ENCODE assay signal across 8 cellular contexts in genomic region chr10:94363251-94363565, GRCh38. TPM values are rescaled to one million over a fixed set of nuclear protein-coding genes. Genes with fewer than 3 reads are reported as not detected.
A peak's percentile ranks its signal among the peaks of the same experiment; 100 is the strongest.
DNase-seq lines count a peak whose midpoint lies in the region; ATAC-seq and TF ChIP-seq lines count a peak whose summit lies in the region.

No MANE protein-coding gene starts in this region.

- intact Hi-C loops in mucosa of descending colon (cut with DNase I, micrococcal nuclease), result no loop called here

- peak overlapping the region; percentile 90 for H3K4me3 ChIP-seq in brain microvascular endothelial cell (ENCODE audit: low read depth, low read length)
- peak overlapping the region; percentile 29 for H3K4me3 ChIP-seq in mucosa of descending colon

- DNase-seq in brain microvascular endothelial cell (no peak), mucosa of descending colon (no peak), NOMO-1 treated with dmso at 0.1 percent for 144 hours (lab: John Stamatoyannopoulos, UW; ENCODE audit: unreplicated experiment) (no peak), HUDEP-2 (lab: John Stamatoyannopoulos, UW; ENCODE audit: unreplicated experiment in 76 of 76) (no peak)

- H3K4me1 ChIP-seq in mucosa of descending colon (ENCODE audit: low read depth), result peaks cover 9% of the 10 kb centered on the region

- H3K36me3 ChIP-seq in brain microvascular endothelial cell (replicated peaks), result no peaks in the 10 kb centered on the region
- no peaks in the 10 kb centered on the region for H3K36me3 ChIP-seq in mucosa of descending colon (ENCODE audit: low read depth)

- TF ChIP-seq CTCF in brain microvascular endothelial cell (IDR thresholded peaks at IDR 0.05; ENCODE audit: low read depth, low read length, missing control alignments) (no peak), mucosa of descending colon (IDR thresholded peaks at IDR 0.05) (no peak)

- H3K27ac ChIP-seq in brain microvascular endothelial cell, result peak overlapping the region; percentile 67

- ATAC-seq in GM19043 (IDR thresholded peaks at IDR 0.05; ENCODE audit: low read depth, unreplicated experiment) (peak; percentile 16), HG03342 (IDR thresholded peaks at IDR 0.05; ENCODE audit: unreplicated experiment) (peak; percentile 4), mucosa of descending colon (peak; percentile 40), GM19463 (IDR thresholded peaks at IDR 0.05; ENCODE audit: unreplicated experiment) (no peak), HG03196 (IDR thresholded peaks at IDR 0.05; ENCODE audit: unreplicated experiment) (no peak)

- in situ Hi-C loops in brain microvascular endothelial cell (cut with HindIII; ENCODE audit: low pct_ligation_motif_present, low sequenced_read_pairs), result no loop called here

- H3K9me3 ChIP-seq in mucosa of descending colon, result no peaks in the 10 kb centered on the region

- no peaks in the 10 kb centered on the region for H3K27me3 ChIP-seq in brain microvascular endothelial cell (replicated peaks)

RNA-seq across cellular contexts. Expression of gene NOC3L, which starts 0.5 kb away (rescaled TPM):
- total RNA-seq in mucosa of descending colon, result 10 to 100 TPM in 2 of 3 donors, 1 to 10 TPM in 1; 7.4 to 11.9 (median 10.2) TPM

RNA-seq across cellular contexts. Expression of gene TBC1D12, which starts 39.1 kb away (rescaled TPM):
- 10 to 100 TPM; 13.6 to 20.2 (median 18.5) TPM for total RNA-seq in mucosa of descending colon

Comparison
In these comparisons a context has a peak if more than half of its experiments do, and no peak if none do; other contexts are left out.
1. ATAC-seq: peak in GM19043 (single experiment), HG03342 (single experiment) and mucosa of descending colon (single experiment); none in GM19463 (single experiment) and HG03196 (single experiment).